ENCODE assay signal across 9 cellular contexts in genomic region chr11:34234086-34234740, GRCh38.
A peak's percentile ranks its signal among the peaks of the same experiment; 100 is the strongest.
DNase-seq lines count a peak whose midpoint lies in the region; ATAC-seq, FAIRE-seq and TF ChIP-seq lines count a peak whose summit lies in the region.
"Had no signal": no experiment of that assay in that cellular context is flagged by ENCODE, and none has a peak within 500 bp of the region (broad histone marks: within the 10 kb centered on the region; RNA-seq: fewer than 3 reads in every experiment).

No MANE protein-coding gene starts in this region.

- TF ChIP-seq CTCF in A549 (IDR thresholded peaks at IDR 0.05) (no peak), upper lobe of left lung (IDR thresholded peaks at IDR 0.05) (no peak)

- H3K27me3 ChIP-seq in mucosa of stomach (ENCODE audit: control insufficient read depth, insufficient read depth, low read length), result no peaks in the 10 kb centered on the region
- H3K27me3 ChIP-seq in upper lobe of left lung, result no peaks in the 10 kb centered on the region

- H3K4me3 ChIP-seq in A549 (0 out of 3 replicates have a peak overlapping the region, but pooled peaks have one; percentile 1), mucosa of stomach (ENCODE audit: low read length) (no peak overlapping the region), upper lobe of left lung (no peak overlapping the region)

- H3K36me3 Mint-ChIP-seq in T-helper 1 cell treated with Interleukin-12 subunit alpha and Interleukin-12 subunit beta and Interleukin-4 antibody, amounts not matched to agents 30 μg/mL and 1 μg/mL, for 36 hours (ENCODE audit: low read depth), result peaks cover 1% of the 10 kb centered on the region

- POLR2A ChIA-PET in A549 (lab: Yijun Ruan, JAX), result interaction anchor here (1.2 to 1.3 kb wide), 3 partner anchors 9 to 84 kb away, joined by 3 to 7 read pairs (median 4); no protein-coding TSS in a partner anchor

- H3K36me3 ChIP-seq in mucosa of stomach (ENCODE audit: control insufficient read depth, insufficient read depth, low read length), result no peaks in the 10 kb centered on the region
- no peaks in the 10 kb centered on the region for H3K36me3 ChIP-seq in upper lobe of left lung

- ATAC-seq in A549 (peak; percentile 93 to 94), GM19452 (IDR thresholded peaks at IDR 0.05; ENCODE audit: unreplicated experiment) (peak; percentile 64), HG03457 (IDR thresholded peaks at IDR 0.05; ENCODE audit: unreplicated experiment) (peak; percentile 77), upper lobe of left lung (ENCODE audit: low FRiP score in 2 of 2) (peak; percentile 77)

- peaks cover 17% of the 10 kb centered on the region for H3K27me3 Mint-ChIP-seq in T-helper 1 cell treated with Interleukin-12 subunit alpha and Interleukin-12 subunit beta and Interleukin-4 antibody, amounts not matched to agents 30 μg/mL and 1 μg/mL, for 36 hours (ENCODE audit: low read depth)

- TF ChIP-seq EP300 in A549 (IDR thresholded peaks at IDR 0.05) (no peak), upper lobe of left lung (IDR thresholded peaks at IDR 0.05) (no peak)

- H3K4me1 ChIP-seq in A549, result peaks cover 44% of the 10 kb centered on the region
- peaks cover 17% of the 10 kb centered on the region for H3K4me1 ChIP-seq in mucosa of stomach (ENCODE audit: control insufficient read depth, insufficient read depth, low read length)
- peaks cover 0 to 10% (median 4%) of the 10 kb centered on the region in 4 donors for H3K4me1 ChIP-seq in upper lobe of left lung

- peaks cover 31% of the 10 kb centered on the region for H3K4me1 Mint-ChIP-seq in T-helper 1 cell treated with Interleukin-12 subunit alpha and Interleukin-12 subunit beta and Interleukin-4 antibody, amounts not matched to agents 30 μg/mL and 1 μg/mL, for 36 hours (ENCODE audit: low read depth)

- peak overlapping the region; percentile 32 for H3K4me3 Mint-ChIP-seq in T-helper 1 cell treated with Interleukin-12 subunit alpha and Interleukin-12 subunit beta and Interleukin-4 antibody, amounts not matched to agents 30 μg/mL and 1 μg/mL, for 36 hours

- H3K9ac ChIP-seq in mucosa of stomach (ENCODE audit: low read length), result peak overlapping the region; percentile 50

- DNase-seq in A549 (ENCODE audit: low read depth in 1 of 2, low spot score in 1 of 2) (peak in 1 of 2 experiments; percentile 84), astrocyte of the hippocampus (ENCODE audit: low read depth, low spot score) (peak; percentile 76), upper lobe of left lung (peak in 1 of 2 donors; percentile 80), NCI-H510A treated with DMSO at 0.1 percent for 48 hours (lab: John Stamatoyannopoulos, UW) (no peak)

- peak overlapping the region; percentile 81 for H3K4me2 ChIP-seq in A549

- no peaks in the 10 kb centered on the region for H3K9me3 Mint-ChIP-seq in T-helper 1 cell treated with Interleukin-12 subunit alpha and Interleukin-12 subunit beta and Interleukin-4 antibody, amounts not matched to agents 30 μg/mL and 1 μg/mL, for 36 hours

- TF ChIP-seq RAD21 in A549 (conservative IDR thresholded peaks at IDR 0.05 in 1 of 2, IDR thresholded peaks at IDR 0.05 in 1 of 2), result no peak; a peak in 2 of 5 replicates

- peak overlapping the region; percentile 75 for H3K27ac Mint-ChIP-seq in T-helper 1 cell treated with Interleukin-12 subunit alpha and Interleukin-12 subunit beta and Interleukin-4 antibody, amounts not matched to agents 30 μg/mL and 1 μg/mL, for 36 hours

- TF ChIP-seq POLR2A in A549 (IDR thresholded peaks at IDR 0.05; ENCODE audit: low read length) (no peak), upper lobe of left lung (IDR thresholded peaks at IDR 0.05) (no peak)

- FAIRE-seq in A549 (lab: Jason Lieb, UNC), result no peak

- 35% methylated on average over 9 of the region's 9 CpGs for WGBS in A549 (ENCODE audit: missing lambda C conversion rate)
- 45 to 65% methylated on average over 7 to 9 of the region's 9 CpGs for WGBS in upper lobe of left lung, 2 donors

- peak overlapping the region; percentile 78 to 91 for H3K27ac ChIP-seq in A549
- H3K27ac ChIP-seq in upper lobe of left lung, result peak overlapping the region; percentile 16 to 59 (median 43)
- H3K27ac ChIP-seq: C4-2B had no signal

- CTCF ChIA-PET in A549 (lab: Yijun Ruan, JAX), result interaction anchor here (0.6 to 1.7 kb wide), 4 partner anchors 15 to 60 kb away, joined by 3 to 6 read pairs (median 4); no protein-coding TSS in a partner anchor

- H3K9me3 ChIP-seq in A549 (no peaks in the 10 kb centered on the region), mucosa of stomach (ENCODE audit: control insufficient read depth, low read length) (no peaks in the 10 kb centered on the region), upper lobe of left lung (no peaks in the 10 kb centered on the region)

TF ChIP-seq in A549, 52 proteins besides CTCF, POLR2A, EP300 and RAD21:
- TF ChIP-seq HDAC2 (IDR thresholded peaks at IDR 0.05), result no peak
- TF ChIP-seq JUNB (IDR thresholded peaks at IDR 0.05), result peak; percentile 38; the same call in 1 of the 2 replicates
- peak; percentile 56 for TF ChIP-seq FOSL2 (IDR thresholded peaks at IDR 0.05)
- peak; percentile 82 for TF ChIP-seq FOSL2 (CRISPR knock-in tag; IDR thresholded peaks at IDR 0.05)
- TF ChIP-seq, protein P1, sequence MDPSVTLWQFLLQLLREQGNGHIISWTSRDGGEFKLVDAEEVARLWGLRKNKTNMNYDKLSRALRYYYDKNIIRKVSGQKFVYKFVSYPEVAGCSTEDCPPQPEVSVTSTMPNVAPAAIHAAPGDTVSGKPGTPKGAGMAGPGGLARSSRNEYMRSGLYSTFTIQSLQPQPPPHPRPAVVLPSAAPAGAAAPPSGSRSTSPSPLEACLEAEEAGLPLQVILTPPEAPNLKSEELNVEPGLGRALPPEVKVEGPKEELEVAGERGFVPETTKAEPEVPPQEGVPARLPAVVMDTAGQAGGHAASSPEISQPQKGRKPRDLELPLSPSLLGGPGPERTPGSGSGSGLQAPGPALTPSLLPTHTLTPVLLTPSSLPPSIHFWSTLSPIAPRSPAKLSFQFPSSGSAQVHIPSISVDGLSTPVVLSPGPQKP (IDR thresholded peaks at IDR 0.05; ENCODE audit: low read depth, low read length), result no peak
- TF ChIP-seq MAZ (IDR thresholded peaks at IDR 0.05; ENCODE audit: borderline replicate concordance, low read depth, low read length), result peak; percentile 71; the same call in 1 of the 2 replicates
- no peak for TF ChIP-seq REST (IDR thresholded peaks at IDR 0.05)
